9 cellular contexts compared by ENCODE assay signal in the genomic region with DNA sequence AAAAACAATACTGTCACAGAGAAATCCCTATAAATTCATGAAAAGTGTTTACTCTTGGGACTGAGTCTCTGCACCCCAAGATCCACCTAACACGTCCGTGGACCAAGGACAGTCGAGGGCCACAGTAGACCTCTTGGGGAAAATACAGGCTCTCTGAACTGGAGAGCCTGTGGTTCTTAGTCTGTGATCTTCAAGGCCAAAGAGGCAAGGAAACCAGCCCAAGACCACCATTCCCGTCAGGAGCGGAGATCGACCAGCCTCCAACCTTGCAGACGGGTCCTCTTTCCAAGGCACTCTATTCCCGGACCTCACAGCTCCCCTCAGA. TPM values are rescaled to one million over a fixed set of nuclear protein-coding genes. Genes with fewer than 3 reads are reported as not detected.
DNase-seq lines count a peak whose midpoint lies in the region; ATAC-seq, FAIRE-seq and TF ChIP-seq lines count a peak whose summit lies in the region.
"Had no signal": no experiment of that assay in that cellular context is flagged by ENCODE, and none has a peak within 500 bp of the region (broad histone marks: within the 10 kb centered on the region; RNA-seq: fewer than 3 reads in every experiment).

No MANE protein-coding gene starts in this region.

- 18 to 26% methylated on average over 8 of the region's 8 CpGs for WGBS in heart right ventricle, 2 donors
- 27% methylated on average over 8 of the region's 8 CpGs for WGBS in K562 (ENCODE audit: insufficient coverage, low coverage, missing lambda C conversion rate)
- 14% methylated on average over 8 of the region's 8 CpGs for WGBS in mesenchymal stem cell

- CTCF ChIA-PET in K562 (lab: Yijun Ruan, JAX; ENCODE audit: low intra/inter-chr PET ratio) = interaction anchor here (0.9 kb wide), 1 partner anchor 288 kb away, joined by 3 read pairs; no protein-coding TSS in a partner anchor

- intact Hi-C loops in heart right ventricle (cut with DNase I) (loop anchor here (2.0 to 10.0 kb wide), 10 partner anchors 161 to 481 kb away; no protein-coding TSS in a partner anchor), left cardiac atrium (cut with DNase I) (loop anchor here (5.0 to 10.0 kb wide), 2 partner anchors 289 to 471 kb away; a partner anchor contains a TSS), K562 (cut with micrococcal nuclease) (loop anchor here (2.0 kb wide), 2 partner anchors 239 to 289 kb away; no protein-coding TSS in a partner anchor), vagina (cut with DNase I) (no loop called here)

- no peak for DNase-seq in heart right ventricle
- no peak for DNase-seq in left cardiac atrium
- no peak for DNase-seq in K562 (ENCODE audit: extremely low read depth in 1 of 4, low spot score in 3 of 4)
- DNase-seq in mesenchymal stem cell = peak; percentile 37
- no peak for DNase-seq in vagina (ENCODE audit: extremely low spot score in 2 of 2)
- no peak for DNase-seq in KG1 (lab: John Stamatoyannopoulos, UW)
- DNase-seq in NCI-H2171 treated with DMSO at 0.1 percent for 48 hours (lab: John Stamatoyannopoulos, UW) = no peak
- no peak for DNase-seq in NCI-H1417 treated with DMSO at 0.1 percent for 48 hours (lab: John Stamatoyannopoulos, UW)

- no peaks in the 10 kb centered on the region for H3K36me3 ChIP-seq in heart right ventricle
- no peaks in the 10 kb centered on the region for H3K36me3 ChIP-seq in K562 (ENCODE audit: control insufficient read depth, insufficient read depth, low read length)
- H3K36me3 ChIP-seq in mesenchymal stem cell (ENCODE audit: control insufficient read depth in 1 of 2, insufficient read depth in 2 of 2, low read depth in 1 of 2, low read length in 2 of 2) = no peaks in the 10 kb centered on the region
- no peaks in the 10 kb centered on the region for H3K36me3 ChIP-seq in vagina

- peak overlapping the region; percentile 29 for H3K4me2 ChIP-seq in K562 (ENCODE audit: insufficient read depth, low read length)
- peak overlapping the region; percentile 86 for H3K4me2 ChIP-seq in mesenchymal stem cell (ENCODE audit: low read length, poor library complexity, severe bottlenecking)

- POLR2A ChIA-PET in K562 (lab: Yijun Ruan, JAX) = no interaction called here

- no peak for TF ChIP-seq CTCF in heart right ventricle (IDR thresholded peaks at IDR 0.05)
- no peak for TF ChIP-seq CTCF in K562 (IDR thresholded peaks at IDR 0.05 in 2 of 3, conservative IDR thresholded peaks at IDR 0.05 in 1 of 3; ENCODE audit: insufficient read depth in 2 of 3, low read depth in 1 of 3, low read length in 3 of 3)
- no peak for TF ChIP-seq CTCF in vagina (IDR thresholded peaks at IDR 0.05)

- peak overlapping the region in 1 of 2 experiments; percentile 18 for H2BK12ac ChIP-seq in mesenchymal stem cell (ENCODE audit: low read length in 2 of 2)

- H3K23ac ChIP-seq in mesenchymal stem cell (ENCODE audit: low read length in 2 of 2) = no peak overlapping the region

- H3K9me1 ChIP-seq in K562 (ENCODE audit: control insufficient read depth, insufficient read depth, low read length) = no peaks in the 10 kb centered on the region

- H3K9me3 ChIP-seq in heart right ventricle (no peaks in the 10 kb centered on the region), K562 (replicated peaks; ENCODE audit: control insufficient read depth, insufficient read depth, low read depth, low read length) (no peaks in the 10 kb centered on the region), mesenchymal stem cell (ENCODE audit: control insufficient read depth, low read length) (no peaks in the 10 kb centered on the region), vagina (no peaks in the 10 kb centered on the region)

- peak overlapping the region; percentile 70 to 93 for H3K4ac ChIP-seq in mesenchymal stem cell (ENCODE audit: low read depth in 1 of 2, low read length in 2 of 2)

- H3K4me1 ChIP-seq in heart right ventricle (peaks cover 0 to 55% (median 38%) of the 10 kb centered on the region in 9 donors), K562 (replicated peaks in 1 of 2; ENCODE audit: control insufficient read depth in 2 of 2, insufficient read depth in 2 of 2, low read length in 2 of 2) (peaks cover 0 to 12% of the 10 kb centered on the region in 2 experiments; a peak in 2 of 5 replicates), mesenchymal stem cell (ENCODE audit: control insufficient read depth, insufficient read depth, low read depth, low read length) (peaks cover 2% of the 10 kb centered on the region), vagina (peaks cover 33% of the 10 kb centered on the region)

- H3K18ac ChIP-seq in mesenchymal stem cell (ENCODE audit: low read depth in 1 of 2, low read length in 2 of 2) = peak overlapping the region; percentile 76 to 80

- H2BK15ac ChIP-seq in mesenchymal stem cell (ENCODE audit: low read depth, poor library complexity, severe bottlenecking) = peak overlapping the region; percentile 77

- no peak for TF ChIP-seq EP300 in K562 (IDR thresholded peaks at IDR 0.05; ENCODE audit: low read length)

- no peaks in the 10 kb centered on the region for H3K79me2 ChIP-seq in K562 (ENCODE audit: control insufficient read depth, insufficient read depth, low read length)

- TF ChIP-seq POLR2A in K562 (conservative IDR thresholded peaks at IDR 0.05) = no peak
- no peak for TF ChIP-seq POLR2A in vagina (IDR thresholded peaks at IDR 0.05)

- H3K9ac ChIP-seq in K562 (ENCODE audit: insufficient read depth in 1 of 2, low read depth in 2 of 2, low read length in 2 of 2) (no peak overlapping the region), mesenchymal stem cell (ENCODE audit: low read length) (peak overlapping the region; percentile 89)

- in situ Hi-C loops in K562 (cut with MboI) = loop anchor here (10.0 kb wide), 1 partner anchor 241 kb away; no protein-coding TSS in a partner anchor

- H3K14ac ChIP-seq in mesenchymal stem cell (ENCODE audit: low read length in 2 of 2) = no peak overlapping the region

- H3K4me3 ChIP-seq in heart right ventricle = peak overlapping the region in 9 of 10 donors; percentile 40 to 98 (median 70)
- no peak overlapping the region for H3K4me3 ChIP-seq in K562
- peak overlapping the region; percentile 75 to 79 for H3K4me3 ChIP-seq in mesenchymal stem cell (ENCODE audit: insufficient read depth in 1 of 2, low read depth in 1 of 2, low read length in 2 of 2)
- peak overlapping the region; percentile 57 to 62 for H3K4me3 ChIP-seq in vagina

- peak overlapping the region; percentile 52 for H2AK5ac ChIP-seq in mesenchymal stem cell (ENCODE audit: low read length, severe bottlenecking)

- peak overlapping the region; percentile 79 for H2AFZ ChIP-seq in K562 (ENCODE audit: low read depth, low read length)
- H2AFZ ChIP-seq in mesenchymal stem cell (ENCODE audit: low read depth, low read length) = peak overlapping the region; percentile 42

- H4K8ac ChIP-seq in mesenchymal stem cell (ENCODE audit: low read length) = peak overlapping the region; percentile 83

- ATAC-seq in heart right ventricle = no peak
- ATAC-seq in left cardiac atrium = no peak
- ATAC-seq in K562 = no peak

- no peaks in the 10 kb centered on the region for H4K20me1 ChIP-seq in K562 (replicated peaks; ENCODE audit: control insufficient read depth, insufficient read depth, low read length)

- H2BK120ac ChIP-seq in mesenchymal stem cell (ENCODE audit: low read depth, low read length) = peak overlapping the region; percentile 98

- no peak for TF ChIP-seq RAD21 in K562 (CRISPR knock-in tag; conservative IDR thresholded peaks at IDR 0.05 in 1 of 2, IDR thresholded peaks at IDR 0.05 in 1 of 2)

- H3K27ac ChIP-seq in heart right ventricle (peak overlapping the region in 9 of 10 donors; percentile 81 to 96 (median 90)), K562 (ENCODE audit: extremely low read depth, low read depth, low read length) (no peak overlapping the region), mesenchymal stem cell (ENCODE audit: low read length, poor library complexity, severe bottlenecking) (peak overlapping the region; percentile 61), vagina (peak overlapping the region; percentile 85)

- peak overlapping the region; percentile 46 for H2BK5ac ChIP-seq in mesenchymal stem cell (ENCODE audit: low read depth, low read length, poor library complexity, severe bottlenecking)

- H3K79me1 ChIP-seq in mesenchymal stem cell (replicated peaks; ENCODE audit: low read length, poor library complexity, severe bottlenecking) = peaks cover 1% of the 10 kb centered on the region

- no peak for FAIRE-seq in K562 (lab: Jason Lieb, UNC)

- peak overlapping the region; percentile 70 for H4K91ac ChIP-seq in mesenchymal stem cell (ENCODE audit: low read length)

- no TSS peak for BruUV-seq in K562 (replicated peaks; lab: Mats Ljungman, UMichigan)

- H3K27me3 ChIP-seq in heart right ventricle (peaks cover 0 to 53% (median 0%) of the 10 kb centered on the region in 7 donors), K562 (ENCODE audit: control insufficient read depth in 2 of 2, insufficient read depth in 2 of 2, low read length in 2 of 2) (peaks cover 11 to 12% of the 10 kb centered on the region in 2 experiments; a peak in 4 of 5 replicates), mesenchymal stem cell (ENCODE audit: control insufficient read depth in 1 of 2, insufficient read depth in 1 of 2, low read length in 2 of 2) (no peaks in the 10 kb centered on the region), vagina (no peaks in the 10 kb centered on the region)

RNA-seq across cellular contexts. Expression of a gene that starts 1.6 kb away (rescaled TPM):
- 10 to 100 TPM; 22.3 to 35.4 (median 27.8) TPM for total RNA-seq in heart right ventricle
- 10 to 100 TPM in 1 of 2 donors, 1 to 10 TPM in 1; 5.2 to 12.0 TPM for polyA plus RNA-seq in heart right ventricle
- total RNA-seq in left cardiac atrium = 10 to 100 TPM; 53.0 to 56.5 TPM
- total RNA-seq in K562 (2011; cell fraction: chromatin; rRNA removed; ENCODE audit: low replicate concordance) = 3.2 and 3.4 TPM in 2 replicates
- total RNA-seq in K562 (2011; cell fraction: nucleolus; rRNA removed) = 1.8 and 2.6 TPM in 2 replicates
- 1.2 and 1.3 TPM in 2 replicates for total RNA-seq in K562 (2011; cell fraction: nucleoplasm; rRNA removed)
- 1.4 and 2.4 TPM in 2 replicates for total RNA-seq in K562 (2014; rRNA removed)
- total RNA-seq in K562 (2014; rRNA removed; fragmentation: Illumina TruSeq; extraction: Trizol) = 1.7 and 1.9 TPM in 2 replicates
- total RNA-seq in K562 (2015; rRNA removed; fragmentation: Illumina TruSeq; extraction: Trizol) = 1.5 and 1.8 TPM in 2 replicates
- 2.1 TPM in 2 replicates for total RNA-seq in K562 (2021)
- 0.20 and 0.24 TPM in 2 replicates for polyA plus RNA-seq in K562 (2011; rRNA removed)
- polyA plus RNA-seq in K562 (2011; cell fraction: cytosol; rRNA removed) = 0.09 and 0.10 TPM in 2 replicates
- 0.28 and 0.40 TPM in 2 replicates for polyA plus RNA-seq in K562 (2011; cell fraction: nucleus; rRNA removed)
- polyA plus RNA-seq in K562 (2012) = 0.77 and 3.3 TPM in 2 replicates
- 1.4 and 2.0 TPM in 2 replicates for polyA plus RNA-seq in K562 (2014; fragmentation: Illumina TruSeq; extraction: Trizol)
- under 1 TPM; 0.08 to 0.24 TPM for polyA plus RNA-seq in K562 (2014; fragmentation: Nextera tagmentation; extraction: Ambion mirVana)
- 0.73 and 0.90 TPM in 2 replicates for polyA plus RNA-seq in K562 (2014; rRNA removed)
- polyA minus RNA-seq in K562 (2011; rRNA and poly(A)+ RNA removed) = 0.21 and 0.39 TPM in 2 replicates
- polyA minus RNA-seq in K562 (2011; cell fraction: cytosol; rRNA and poly(A)+ RNA removed) = 1.3 TPM in 1 of 2 replicates, not detected in the other
- 0.56 and 1.5 TPM in 2 replicates for polyA minus RNA-seq in K562 (2011; cell fraction: nucleus; rRNA and poly(A)+ RNA removed)
- polyA plus RNA-seq in mesenchymal stem cell (2013, experiment 1 of 2) = 22.6 TPM
- 22.6 TPM for polyA plus RNA-seq in mesenchymal stem cell (2013, experiment 2 of 2)
- 68.8 TPM for total RNA-seq in vagina

RNA-seq across cellular contexts. Expression of a gene that starts 40.8 kb away (rescaled TPM):
- total RNA-seq in heart right ventricle (10 to 100 TPM in 6 of 10 donors, 1 to 10 TPM in 4; 3.2 to 75.9 (median 12.1) TPM), left cardiac atrium (10 to 100 TPM; 23.1 to 26.4 TPM), K562 (2014; rRNA removed) (not detected in 2 replicates), K562 (2014; rRNA removed; fragmentation: Illumina TruSeq; extraction: Trizol) (not detected in 2 replicates), K562 (2015; rRNA removed; fragmentation: Illumina TruSeq; extraction: Trizol) (not detected in 2 replicates), K562 (2021) (0.42 and 0.58 TPM in 2 replicates), vagina (174 TPM)
- polyA plus RNA-seq in heart right ventricle (1 to 10 TPM; 7.8 to 8.5 TPM), K562 (2011; rRNA removed) (not detected in 2 replicates), K562 (2014; fragmentation: Illumina TruSeq; extraction: Trizol) (not detected in 2 replicates), K562 (2014; fragmentation: Nextera tagmentation; extraction: Ambion mirVana) (not detected), K562 (2014; rRNA removed) (not detected in 2 replicates)
- total RNA-seq in K562 (2011; cell fraction: chromatin; rRNA removed; ENCODE audit: low replicate concordance) = not detected in 2 replicates
- total RNA-seq in K562 (2011; cell fraction: nucleolus; rRNA removed) = not detected in 2 replicates
- not detected in 2 replicates for total RNA-seq in K562 (2011; cell fraction: nucleoplasm; rRNA removed)
- 0.09 and 0.13 TPM in 2 replicates for polyA plus RNA-seq in K562 (2011; cell fraction: cytosol; rRNA removed)
- polyA plus RNA-seq in K562 (2011; cell fraction: nucleus; rRNA removed) = not detected in 2 replicates
- not detected in 2 replicates for polyA plus RNA-seq in K562 (2012)
- not detected in 2 replicates for polyA minus RNA-seq in K562 (2011; rRNA and poly(A)+ RNA removed)
- polyA minus RNA-seq in K562 (2011; cell fraction: cytosol; rRNA and poly(A)+ RNA removed) = not detected in 2 replicates
- not detected in 2 replicates for polyA minus RNA-seq in K562 (2011; cell fraction: nucleus; rRNA and poly(A)+ RNA removed)
- 1,126 TPM for polyA plus RNA-seq in mesenchymal stem cell (2013, experiment 1 of 2)
- polyA plus RNA-seq in mesenchymal stem cell (2013, experiment 2 of 2) = 1,155 TPM
- total RNA-seq: T-helper 1 cell treated with Interleukin-12 subunit alpha and Interleukin-12 subunit beta and Interleukin-4 antibody, amounts not matched to agents 30 ng/mL and 1 ng/mL, for 36 hours had no signal

Comparison
In these comparisons a context has a peak if more than half of its experiments do, and no peak if none do; other contexts are left out.
1. RNA of a gene that starts 1.6 kb away (total RNA-seq): 68.8 TPM in vagina (single experiment), 53.0 to 56.5 TPM in left cardiac atrium and 22.3 to 35.4 TPM in heart right ventricle; 1.2 to 3.4 TPM in K562; every median in the first group is over 4 times any median in the second.